13 cellular contexts compared by ENCODE assay signal in the genomic region with DNA sequence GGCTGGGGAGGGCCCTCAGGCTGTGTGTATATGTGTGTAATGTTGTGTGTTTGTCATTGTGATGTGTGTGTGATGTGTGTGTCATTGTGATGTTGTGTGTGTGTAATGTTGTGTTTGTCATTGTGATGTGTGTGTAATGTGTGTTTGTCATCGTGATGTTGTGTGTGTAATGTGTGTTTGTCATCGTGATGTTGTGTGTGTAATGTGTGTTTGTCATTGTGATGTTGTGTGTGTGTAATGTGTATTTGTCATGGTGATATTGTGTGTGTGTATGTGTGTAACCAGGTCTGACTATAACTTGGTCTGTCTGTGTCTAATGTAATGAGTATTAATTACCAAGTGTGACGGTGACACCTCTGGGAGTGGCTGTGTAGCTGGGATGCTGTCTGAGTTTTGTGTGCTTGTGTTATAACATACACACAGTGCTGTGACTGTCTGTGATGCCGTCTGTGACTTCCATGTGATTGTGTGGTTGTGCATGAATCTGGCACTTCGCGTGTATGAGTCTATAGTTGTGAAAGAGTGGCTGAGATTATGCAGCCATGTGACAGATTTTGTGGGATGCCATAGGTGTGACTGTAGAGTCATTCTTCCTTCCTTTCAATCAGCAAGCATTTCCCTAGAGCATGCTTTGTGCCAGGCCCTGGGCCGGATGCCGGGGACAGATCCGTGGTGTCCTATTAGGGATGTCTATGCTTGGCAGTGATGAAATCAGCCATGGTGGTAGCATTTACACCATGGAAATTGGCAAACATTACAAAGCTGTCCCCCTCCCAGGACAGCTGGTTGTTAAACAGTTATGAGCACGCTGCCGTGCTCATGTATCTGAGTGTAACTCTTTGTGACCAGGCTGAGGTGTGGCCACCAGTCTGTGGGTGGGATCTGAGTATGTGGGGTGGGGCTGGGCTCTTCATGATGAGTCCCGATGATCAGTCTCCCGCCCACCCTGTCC. TPM values are rescaled to one million over a fixed set of nuclear protein-coding genes. Genes with fewer than 3 reads are reported as not detected.
DNase-seq lines count a peak whose midpoint lies in the region; ATAC-seq and TF ChIP-seq lines count a peak whose summit lies in the region.
"Had no signal": no experiment of that assay in that cellular context is flagged by ENCODE, and none has a peak within 500 bp of the region (broad histone marks: within the 10 kb centered on the region; RNA-seq: fewer than 3 reads in every experiment).

No MANE protein-coding gene starts in this region.

- peaks cover 8% of the 10 kb centered on the region for H3K36me3 ChIP-seq in CD8-positive, alpha-beta memory T cell (ENCODE audit: insufficient read depth, low read length)
- H3K36me3 ChIP-seq in HEK293 (ENCODE audit: control insufficient read depth in 2 of 2, insufficient read depth in 1 of 2, low read length in 2 of 2) (no peaks in the 10 kb centered on the region), mesendoderm (ENCODE audit: control insufficient read depth, insufficient read depth, low read length) (no peaks in the 10 kb centered on the region)
- H3K36me3 ChIP-seq: prostate gland had no signal

- no peak overlapping the region for H3K4me3 ChIP-seq in CD8-positive, alpha-beta memory T cell (ENCODE audit: low read length)
- H3K4me3 ChIP-seq in HEK293 (ENCODE audit: low read depth, low read length) (no peak overlapping the region), mesendoderm (ENCODE audit: low read length) (no peak overlapping the region)
- H3K4me3 ChIP-seq: heart right ventricle, prostate gland had no signal

- ATAC-seq in activated T-helper 17 cell treated with anti-CD3 and anti-CD28 coated beads, Interleukin-2, amount 50 U/mL, for 72 hours (replicated peaks): peak; percentile 64
- ATAC-seq in HG03045 (IDR thresholded peaks at IDR 0.05; ENCODE audit: unreplicated experiment): no peak
- no peak for ATAC-seq in HG03196 (IDR thresholded peaks at IDR 0.05; ENCODE audit: unreplicated experiment)
- ATAC-seq: heart right ventricle had no signal

- no peak overlapping the region for H3K23ac ChIP-seq in mesendoderm (ENCODE audit: low read length)

- H3K4me2 ChIP-seq in mesendoderm (ENCODE audit: low read length): no peak overlapping the region

- no peaks in the 10 kb centered on the region for H3K27me3 ChIP-seq in CD8-positive, alpha-beta memory T cell (ENCODE audit: insufficient read depth, low read length, poor library complexity, severe bottlenecking)
- H3K27me3 ChIP-seq in mesendoderm (ENCODE audit: insufficient read depth, low read length, poor library complexity): no peaks in the 10 kb centered on the region

- H3K9ac ChIP-seq in mesendoderm (ENCODE audit: low read length): no peak overlapping the region

- H2BK15ac ChIP-seq in mesendoderm (replicated peaks; ENCODE audit: low read depth): no peak overlapping the region

- peaks cover 21 to 34% (median 23%) of the 10 kb centered on the region in 3 donors for H3K4me1 Mint-ChIP-seq in CD8-positive, alpha-beta memory T cell
- H3K4me1 Mint-ChIP-seq in activated T-helper 17 cell treated with anti-CD3 and anti-CD28 coated beads, Interleukin-2, amount 50 U/mL, for 72 hours: peaks cover 17% of the 10 kb centered on the region

- no peak overlapping the region for H2BK120ac ChIP-seq in mesendoderm (ENCODE audit: low read depth, low read length)

- H3K79me1 ChIP-seq in mesendoderm (ENCODE audit: low read length): peaks cover under 1% of the 10 kb centered on the region

- no peaks in the 10 kb centered on the region for H3K9me3 Mint-ChIP-seq in CD8-positive, alpha-beta memory T cell
- no peaks in the 10 kb centered on the region for H3K9me3 Mint-ChIP-seq in activated T-helper 17 cell treated with anti-CD3 and anti-CD28 coated beads, Interleukin-2, amount 50 U/mL, for 72 hours
- H3K9me3 Mint-ChIP-seq: type B pancreatic cell had no signal

- no peak overlapping the region for H4K5ac ChIP-seq in mesendoderm (ENCODE audit: low read length)

- H3K4me1 ChIP-seq in CD8-positive, alpha-beta memory T cell (ENCODE audit: insufficient read depth, low read length): peaks cover 51% of the 10 kb centered on the region
- no peaks in the 10 kb centered on the region for H3K4me1 ChIP-seq in HEK293 (ENCODE audit: control insufficient read depth, insufficient read depth, low read length)
- peaks cover 7% of the 10 kb centered on the region for H3K4me1 ChIP-seq in mesendoderm (ENCODE audit: control insufficient read depth, low read depth, low read length)
- H3K4me1 ChIP-seq: prostate gland had no signal

- H2AK5ac ChIP-seq in mesendoderm (ENCODE audit: low read length): peak overlapping the region; percentile 100

- DNase-seq in CD8-positive, alpha-beta memory T cell: peak in 4 of 5 donors; percentile 48 to 69 (median 50)
- no peak for DNase-seq in mesendoderm
- no peak for DNase-seq in amygdala (lab: John Stamatoyannopoulos, UW)
- DNase-seq: DMS153, heart right ventricle, mesenchymal stem cell, NCI-H187 had no signal

- peak overlapping the region; percentile 62 for H3K27ac ChIP-seq in CD8-positive, alpha-beta memory T cell (ENCODE audit: low read depth, low read length)
- H3K27ac ChIP-seq in HEK293 (ENCODE audit: extremely low read depth, low read depth, low read length) (no peak overlapping the region), mesendoderm (ENCODE audit: low read depth, low read length) (no peak overlapping the region)
- H3K27ac ChIP-seq: prostate gland had no signal

- CTCF ChIA-PET in CD8-positive, alpha-beta memory T cell (lab: Charles Lee): no interaction called here
- CTCF ChIA-PET in HEK293 (lab: Yijun Ruan, JAX): no interaction called here

- no peaks in the 10 kb centered on the region for H3K9me3 ChIP-seq in CD8-positive, alpha-beta memory T cell (ENCODE audit: low read length)
- no peaks in the 10 kb centered on the region for H3K9me3 ChIP-seq in HEK293 (ENCODE audit: control insufficient read depth, insufficient read depth, low read depth, low read length)
- H3K9me3 ChIP-seq: prostate gland had no signal

- 100% methylated on average over 2 of the region's 13 CpGs for WGBS in mesendoderm (ENCODE audit: extremely low coverage, insufficient coverage, low lambda C conversion rate)

- no peak overlapping the region for H3K18ac ChIP-seq in mesendoderm (ENCODE audit: low read length)

- H3K27me3 Mint-ChIP-seq in CD8-positive, alpha-beta memory T cell: no peaks in the 10 kb centered on the region
- no peaks in the 10 kb centered on the region for H3K27me3 Mint-ChIP-seq in activated T-helper 17 cell treated with anti-CD3 and anti-CD28 coated beads, Interleukin-2, amount 50 U/mL, for 72 hours

- H3K4me3 Mint-ChIP-seq in CD8-positive, alpha-beta memory T cell: peak overlapping the region in 1 of 7 donors; percentile 71
- no peak overlapping the region for H3K4me3 Mint-ChIP-seq in activated T-helper 17 cell treated with anti-CD3 and anti-CD28 coated beads, Interleukin-2, amount 50 U/mL, for 72 hours
- H3K4me3 Mint-ChIP-seq: type B pancreatic cell had no signal

- H4K8ac ChIP-seq in mesendoderm (ENCODE audit: low read depth, low read length): no peak overlapping the region

- H2BK5ac ChIP-seq in mesendoderm (ENCODE audit: low read length): peak overlapping the region; percentile 99

- POLR2A ChIA-PET in CD8-positive, alpha-beta memory T cell (lab: Charles Lee): no interaction called here
- POLR2A ChIA-PET in HEK293 (lab: Yijun Ruan, JAX): no interaction called here

- TF ChIP-seq CTCF in HEK293 (tag by site-specific recombination; IDR thresholded peaks at IDR 0.05): no peak

- peaks cover 6% of the 10 kb centered on the region for H3K79me2 ChIP-seq in mesendoderm (ENCODE audit: control insufficient read depth, insufficient read depth, low read length)

- H3K4ac ChIP-seq in mesendoderm (ENCODE audit: low read depth, low read length): peak overlapping the region; percentile 42

- peaks cover 5 to 41% (median 11%) of the 10 kb centered on the region in 3 donors for H3K36me3 Mint-ChIP-seq in CD8-positive, alpha-beta memory T cell
- peaks cover 28% of the 10 kb centered on the region for H3K36me3 Mint-ChIP-seq in activated T-helper 17 cell treated with anti-CD3 and anti-CD28 coated beads, Interleukin-2, amount 50 U/mL, for 72 hours (ENCODE audit: low read depth)
- H3K36me3 Mint-ChIP-seq: type B pancreatic cell had no signal

- peak overlapping the region; percentile 77 for H3K56ac ChIP-seq in mesendoderm (ENCODE audit: low read length)

- H3K27ac Mint-ChIP-seq in CD8-positive, alpha-beta memory T cell: no peak overlapping the region
- H3K27ac Mint-ChIP-seq in activated T-helper 17 cell treated with anti-CD3 and anti-CD28 coated beads, Interleukin-2, amount 50 U/mL, for 72 hours: no peak overlapping the region
- H3K27ac Mint-ChIP-seq: type B pancreatic cell had no signal

TF ChIP-seq in HEK293, 187 proteins besides CTCF, POLR2A, EP300 and RAD21 (continues in another document):
- no peak for TF ChIP-seq SCRT1 (tag by site-specific recombination; IDR thresholded peaks at IDR 0.05; ENCODE audit: borderline replicate concordance)
- peak; percentile 97 for TF ChIP-seq ZNF112 (tag by site-specific recombination; IDR thresholded peaks at IDR 0.05)
- TF ChIP-seq, protein P1, sequence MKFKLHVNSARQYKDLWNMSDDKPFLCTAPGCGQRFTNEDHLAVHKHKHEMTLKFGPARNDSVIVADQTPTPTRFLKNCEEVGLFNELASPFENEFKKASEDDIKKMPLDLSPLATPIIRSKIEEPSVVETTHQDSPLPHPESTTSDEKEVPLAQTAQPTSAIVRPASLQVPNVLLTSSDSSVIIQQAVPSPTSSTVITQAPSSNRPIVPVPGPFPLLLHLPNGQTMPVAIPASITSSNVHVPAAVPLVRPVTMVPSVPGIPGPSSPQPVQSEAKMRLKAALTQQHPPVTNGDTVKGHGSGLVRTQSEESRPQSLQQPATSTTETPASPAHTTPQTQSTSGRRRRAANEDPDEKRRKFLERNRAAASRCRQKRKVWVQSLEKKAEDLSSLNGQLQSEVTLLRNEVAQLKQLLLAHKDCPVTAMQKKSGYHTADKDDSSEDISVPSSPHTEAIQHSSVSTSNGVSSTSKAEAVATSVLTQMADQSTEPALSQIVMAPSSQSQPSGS (tag by site-specific recombination; IDR thresholded peaks at IDR 0.05; ENCODE audit: low read depth): 0 out of 2 replicates have a peak, but pooled peaks have one; percentile 25

RNA-seq across cellular contexts. Expression of a gene that starts 6.4 kb away (rescaled TPM):
- 100 to 1,000 TPM; 111 to 116 TPM for total RNA-seq in CD8-positive, alpha-beta memory T cell
- 30.7 TPM for polyA plus RNA-seq in CD8-positive, alpha-beta memory T cell
- 10 to 100 TPM; 13.5 to 48.5 TPM for total RNA-seq in activated T-helper 17 cell treated with anti-CD3 and anti-CD28 coated beads, Interleukin-2, amount 50 U/mL, for 72 hours
- polyA plus RNA-seq in mesendoderm (2013, experiment 1 of 2): 0.06 TPM
- polyA plus RNA-seq in mesendoderm (2013, experiment 2 of 2): 0.06 TPM

RNA-seq across cellular contexts. Expression of a gene that starts 56.9 kb away (rescaled TPM):
- total RNA-seq in CD8-positive, alpha-beta memory T cell: 1 to 10 TPM; 1.6 to 1.7 TPM
- not detected for polyA plus RNA-seq in CD8-positive, alpha-beta memory T cell
- total RNA-seq in activated T-helper 17 cell treated with anti-CD3 and anti-CD28 coated beads, Interleukin-2, amount 50 U/mL, for 72 hours: 1 to 10 TPM in 1 of 2 donors, under 1 TPM in 1; 0.99 to 4.3 TPM
- polyA plus RNA-seq in mesendoderm (2013, experiment 1 of 2): 5.4 TPM
- polyA plus RNA-seq in mesendoderm (2013, experiment 2 of 2): 4.8 TPM

Comparison
In these comparisons a context has a peak if more than half of its experiments do, and no peak if none do; other contexts are left out.
1. DNase-seq: peak in CD8-positive, alpha-beta memory T cell (4 of 5); none in mesendoderm (single experiment) and amygdala (0 of 56).